25 cellular contexts compared by ENCODE assay signal in genomic region chr7:104007614-104008013, GRCh38. TPM values are rescaled to one million over a fixed set of nuclear protein-coding genes. Genes with fewer than 3 reads are reported as not detected.
DNase-seq lines count a peak whose midpoint lies in the region; ATAC-seq and TF ChIP-seq lines count a peak whose summit lies in the region.
"Had no signal": no experiment of that assay in that cellular context is flagged by ENCODE, and none has a peak within 500 bp of the region (broad histone marks: within the 10 kb centered on the region; RNA-seq: fewer than 3 reads in every experiment).

No MANE protein-coding gene starts in this region.

- H3K27me3 ChIP-seq in liver (ENCODE audit: control insufficient read depth in 4 of 4, insufficient read depth in 4 of 4, low read length in 3 of 4): no peaks in the 10 kb centered on the region
- H3K27me3 ChIP-seq in tibial nerve: no peaks in the 10 kb centered on the region
- H3K27me3 ChIP-seq in colonic mucosa: no peaks in the 10 kb centered on the region
- H3K27me3 ChIP-seq: BE2C, BLaER1 had no signal

- H3K4me1 ChIP-seq in liver (ENCODE audit: control insufficient read depth in 4 of 4, insufficient read depth in 4 of 4, low read length in 3 of 4) (peaks cover 0 to 10% (median 3%) of the 10 kb centered on the region in 4 donors), tibial nerve (no peaks in the 10 kb centered on the region), colonic mucosa (no peaks in the 10 kb centered on the region)
- H3K4me1 ChIP-seq: BE2C, BLaER1 had no signal

- no peaks in the 10 kb centered on the region for H3K36me3 ChIP-seq in liver (ENCODE audit: control insufficient read depth in 4 of 4, insufficient read depth in 3 of 4, low read depth in 1 of 4, low read length in 3 of 4)
- H3K36me3 ChIP-seq in tibial nerve: no peaks in the 10 kb centered on the region
- no peaks in the 10 kb centered on the region for H3K36me3 ChIP-seq in colonic mucosa
- H3K36me3 ChIP-seq: BE2C, BLaER1 had no signal

- TF ChIP-seq EP300 in tibial nerve (IDR thresholded peaks at IDR 0.05): no peak

- DNase-seq in left lobe of liver (ENCODE audit: low spot score) (no peak), tibial nerve (ENCODE audit: low spot score in 2 of 2) (no peak), colonic mucosa (no peak), NCI-H69 (lab: John Stamatoyannopoulos, UW) (no peak), NCI-H526 (lab: John Stamatoyannopoulos, UW) (no peak)
- DNase-seq: 8988T; ACHN; BE2C; C1 segment of cervical spinal cord; CD4-positive, alpha-beta memory T cell; CD4-positive, CD25-positive, alpha-beta regulatory T cell; CD8-positive, alpha-beta memory T cell; COR-L47; DMS 273 treated with DMSO at 0.1 percent for 48 hours; DMS153; DMS53; DMS79; DND-41; EL; GDM1 had no signal

- no peak for TF ChIP-seq RAD21 in liver (IDR thresholded peaks at IDR 0.05)

- peak; percentile 27 for ATAC-seq in left lobe of liver
- ATAC-seq: GM12878 had no signal

- intact Hi-C loops in colonic mucosa (cut with DNase I): no loop called here

- H3K4me3 ChIP-seq in liver (ENCODE audit: low read depth in 1 of 3, low read length in 3 of 3) (no peak overlapping the region), tibial nerve (no peak overlapping the region), colonic mucosa (no peak overlapping the region)
- H3K4me3 ChIP-seq: BLaER1, GM12878 had no signal

- WGBS in liver: 71% methylated on average over 3 of the region's 3 CpGs
- 40 to 50% methylated on average over 3 of the region's 3 CpGs for WGBS in tibial nerve, 2 donors

- H3K9me3 ChIP-seq in liver (ENCODE audit: control insufficient read depth in 4 of 4, low read length in 3 of 4) (no peaks in the 10 kb centered on the region), tibial nerve (no peaks in the 10 kb centered on the region), colonic mucosa (no peaks in the 10 kb centered on the region)
- H3K9me3 ChIP-seq: BE2C, BLaER1 had no signal

- TF ChIP-seq POLR2A in tibial nerve (IDR thresholded peaks at IDR 0.05): no peak

- H3K27ac ChIP-seq in liver (ENCODE audit: low read depth in 1 of 2, low read length in 2 of 2) (no peak overlapping the region), tibial nerve (peak overlapping the region; percentile 34 to 67 (median 59)), colonic mucosa (no peak overlapping the region)
- H3K27ac ChIP-seq: BLaER1 had no signal

- H3K9ac ChIP-seq in liver (ENCODE audit: low read depth in 1 of 2, low read length in 2 of 2) (no peak overlapping the region), colonic mucosa (ENCODE audit: low read depth in 2 of 2, low read length in 2 of 2) (no peak overlapping the region)
- H3K9ac ChIP-seq: BLaER1 had no signal

- TF ChIP-seq CTCF in liver (IDR thresholded peaks at IDR 0.05; ENCODE audit: low read depth, low read length, missing input control) (no peak), tibial nerve (IDR thresholded peaks at IDR 0.05) (no peak), colonic mucosa (IDR thresholded peaks at IDR 0.05) (no peak)

TF ChIP-seq in liver, 16 proteins besides CTCF, POLR2A, EP300 and RAD21:
- TF ChIP-seq YY1 (IDR thresholded peaks at IDR 0.05) (peak; percentile 16), NR2F2 (IDR thresholded peaks at IDR 0.05) (no peak), HNF4A (conservative IDR thresholded peaks at IDR 0.05) (peak in 1 of 2 donors; percentile 65), RXRA (IDR thresholded peaks at IDR 0.05) (peak in 1 of 2 donors; percentile 36), MAX (IDR thresholded peaks at IDR 0.05) (no peak)

RNA-seq across cellular contexts. Expression of gene RELN, which starts 18.2 kb away (rescaled TPM):
- total RNA-seq in left lobe of liver (17.2 TPM), liver (10 to 100 TPM; 39.3 to 69.8 TPM), tibial nerve (100 to 1,000 TPM in 2 of 4 donors, 10 to 100 TPM in 2; 80.4 to 117 (median 102) TPM), colonic mucosa (1 to 10 TPM; 1.1 to 1.4 TPM)
- polyA plus RNA-seq in liver: 10 to 100 TPM in 1 of 2 donors, 1 to 10 TPM in 1; 10.0 to 17.4 TPM
- total RNA-seq: A673; CD4-positive, alpha-beta memory T cell; CD4-positive, CD25-positive, alpha-beta regulatory T cell; CD8-positive, alpha-beta memory T cell had no signal
- polyA plus RNA-seq: CD14-positive monocyte; CD4-positive, alpha-beta memory T cell; CD4-positive, CD25-positive, alpha-beta regulatory T cell; CD8-positive, alpha-beta memory T cell; GM12878 had no signal

Comparison
In these comparisons a context has a peak if more than half of its experiments do, and no peak if none do; other contexts are left out.
1. H3K27ac ChIP-seq: peak in tibial nerve (4 of 4); none in liver (0 of 2) and colonic mucosa (single experiment).